In genomic region chr9:111483419-111483861, GRCh38 we compare ENCODE assay signal across 8 cellular contexts. TPM values are rescaled to one million over a fixed set of nuclear protein-coding genes. Genes with fewer than 3 reads are reported as not detected.
DNase-seq lines count a peak whose midpoint lies in the region; ATAC-seq, FAIRE-seq and TF ChIP-seq lines count a peak whose summit lies in the region.

No MANE protein-coding gene starts in this region.

- H3K27me3 ChIP-seq in BJ (ENCODE audit: control insufficient read depth, insufficient read depth, low read length): no peaks in the 10 kb centered on the region
- no peaks in the 10 kb centered on the region for H3K27me3 ChIP-seq in SJCRH30
- no peaks in the 10 kb centered on the region for H3K27me3 ChIP-seq in GM12878 (replicated peaks in 1 of 2; ENCODE audit: control insufficient read depth in 2 of 2, insufficient read depth in 2 of 2, low read length in 1 of 2)
- H3K27me3 ChIP-seq in HepG2 (ENCODE audit: control insufficient read depth in 1 of 2, insufficient read depth in 2 of 2, low read length in 2 of 2): no peaks in the 10 kb centered on the region

- TF ChIP-seq RAD21 in GM12878 (IDR thresholded peaks at IDR 0.05; ENCODE audit: insufficient read depth, low read depth, low read length): no peak
- TF ChIP-seq RAD21 in HepG2 (CRISPR knock-in tag; IDR thresholded peaks at IDR 0.05): no peak

- RAD21 ChIA-PET in GM12878 (lab: Charles Lee; ENCODE audit: unreplicated experiment): no interaction called here

- H2AFZ ChIP-seq in GM12878 (ENCODE audit: control insufficient read depth, low read depth, low read length) (no peak overlapping the region), HepG2 (ENCODE audit: low read length) (no peak overlapping the region)

- no peak for TF ChIP-seq EP300 in GM12878 (IDR thresholded peaks at IDR 0.05; ENCODE audit: borderline replicate concordance in 1 of 2, control insufficient read depth in 1 of 2, low read depth in 2 of 2, low read length in 2 of 2)
- no peak for TF ChIP-seq EP300 in HepG2 (IDR thresholded peaks at IDR 0.05; ENCODE audit: low read depth in 2 of 2, low read length in 2 of 2)
- TF ChIP-seq EP300 in HepG2 (CRISPR knock-in tag; IDR thresholded peaks at IDR 0.05; ENCODE audit: borderline replicate concordance): no peak

- WGBS in GM12878 (ENCODE audit: insufficient coverage, insufficient replicate concordance, low lambda C conversion rate, missing lambda C conversion rate): 0% methylated on average over 21 of the region's 81 CpGs
- WGBS in HepG2 (ENCODE audit: low lambda C conversion rate): no CpG with 5 or more reads among the region's 81 CpGs

- ATAC-seq in GM18870 (IDR thresholded peaks at IDR 0.05; ENCODE audit: unreplicated experiment) (peak; percentile 17), HG03066 (IDR thresholded peaks at IDR 0.05; ENCODE audit: low read depth, unreplicated experiment) (peak; percentile 30), GM12878 (no peak), HepG2 (no peak)

- H3K4me2 ChIP-seq in GM12878 (ENCODE audit: control insufficient read depth, insufficient read depth) (no peak overlapping the region; the same call in 1 of the 2 replicates), HepG2 (ENCODE audit: low read depth, low read length) (peak overlapping the region; percentile 79; the same call in 1 of the 2 replicates)

- in situ Hi-C loops in GM12878 (cut with MboI) (no loop called here), HepG2 (cut with HindIII; ENCODE audit: extremely low pct_ligation_motif_present, low pct_unique_long_range_greater_than_20kb) (no loop called here)

- H3K36me3 ChIP-seq in BJ (ENCODE audit: control insufficient read depth, insufficient read depth, low read length) (no peaks in the 10 kb centered on the region), SJCRH30 (0 out of 2 replicates have a peak, but pooled peaks cover 3% of the 10 kb centered on the region), GM12878 (ENCODE audit: control insufficient read depth in 2 of 2, insufficient read depth in 2 of 2, low read length in 1 of 2) (no peaks in the 10 kb centered on the region; a peak in 1 of 4 replicates), HepG2 (replicated peaks in 1 of 2; ENCODE audit: control insufficient read depth in 1 of 2, insufficient read depth in 2 of 2, low read length in 2 of 2) (0 out of 5 replicates have a peak, but pooled peaks cover 0 to 2% of the 10 kb centered on the region in 2 experiments)

- no peak overlapping the region; the same call in 1 of the 2 replicates for H3K27ac ChIP-seq in SJCRH30
- H3K27ac ChIP-seq in GM12878 (ENCODE audit: control insufficient read depth, insufficient read depth): peak overlapping the region; percentile 96
- H3K27ac ChIP-seq in HepG2 (ENCODE audit: extremely low read length, insufficient read depth, low read length): peak overlapping the region; percentile 94

- CTCF ChIA-PET in BJ (lab: Yijun Ruan, JAX) (interaction anchor here (0.8 kb wide), 1 partner anchor 8 kb away, joined by 3 read pairs; no protein-coding TSS in a partner anchor), GM12878 (lab: Yijun Ruan, JAX) (no interaction called here), HepG2 (lab: Yijun Ruan, JAX; ENCODE audit: low intra/inter-chr PET ratio, low total read pairs) (no interaction called here)

- TF ChIP-seq CTCF in BJ (IDR thresholded peaks at IDR 0.05; ENCODE audit: insufficient read depth, low read depth, low read length) (no peak), GM12878 (IDR thresholded peaks at IDR 0.05 in 2 of 3, conservative IDR thresholded peaks at IDR 0.05 in 1 of 3; ENCODE audit: control insufficient read depth in 2 of 3, extremely low read depth in 1 of 3, insufficient read depth in 1 of 3, low read depth in 3 of 3, low read length in 3 of 3) (no peak), HepG2 (CRISPR knock-in tag; IDR thresholded peaks at IDR 0.05) (no peak)

- 0 out of 2 replicates have a peak, but pooled peaks cover 3% of the 10 kb centered on the region for H3K4me1 ChIP-seq in SJCRH30
- no peaks in the 10 kb centered on the region; the same call in 1 of the 2 replicates for H3K4me1 ChIP-seq in GM12878 (ENCODE audit: control insufficient read depth, insufficient read depth, low read length)
- H3K4me1 ChIP-seq in HepG2 (ENCODE audit: insufficient read depth, low read length): peaks cover 20% of the 10 kb centered on the region

- POLR2A ChIA-PET in BJ (lab: Charles Lee) (interaction anchor here (0.6 kb wide), 1 partner anchor 117 kb away, joined by 3 read pairs; no protein-coding TSS in a partner anchor), GM12878 (lab: Charles Lee) (interaction anchor here (0.8 to 2.1 kb wide), 4 partner anchors 11 to 148 kb away, joined by 3 to 11 read pairs (median 4); partner anchors contain the start of gene DNAJC25), HepG2 (lab: Yijun Ruan, JAX) (interaction anchor here (0.7 to 1.7 kb wide), 4 partner anchors 9 to 147 kb away, joined by 3 to 5 read pairs (median 4); partner anchors contain the start of genes DNAJC25 and ZNF483)

- BruUV-seq in GM12878 (replicated peaks; lab: Mats Ljungman, UMichigan) (no TSS peak), HepG2 (replicated peaks; lab: Mats Ljungman, UMichigan) (no TSS peak)

- peaks cover 4% of the 10 kb centered on the region; the same call in 1 of the 2 replicates for H3K9me3 ChIP-seq in SJCRH30 (replicated peaks)
- H3K9me3 ChIP-seq in GM12878 (replicated peaks; ENCODE audit: control insufficient read depth, insufficient read depth, low read length): no peaks in the 10 kb centered on the region; the same call in 2 of the 3 replicates
- H3K9me3 ChIP-seq in HepG2 (ENCODE audit: low read length): no peaks in the 10 kb centered on the region

- DNase-seq in BJ (ENCODE audit: low read depth) (no peak), SJCRH30 (peak; percentile 64 to 70), GM12878 (ENCODE audit: low read depth, low spot score) (no peak), HepG2 (ENCODE audit: low spot score) (peak; percentile 6), NCI-H2081 treated with DMSO at 0.1 percent for 48 hours (lab: John Stamatoyannopoulos, UW) (no peak)
- DNase-seq in stimulated activated CD8-positive, alpha-beta memory T cell treated with anti-CD3 and anti-CD28 coated beads, Interleukin-12 subunit alpha, Interleukin-12 subunit beta, amount 100 ng/mL, for 24 hours (ENCODE audit: extremely low read depth): peak; percentile 20

- FAIRE-seq in GM12878 (lab: Jason Lieb, UNC): no peak
- no peak for FAIRE-seq in HepG2 (lab: Jason Lieb, UNC)

- H3K4me3 ChIP-seq in BJ (ENCODE audit: low read depth, low read length) (peak overlapping the region; percentile 75), SJCRH30 (peak overlapping the region; percentile 98), GM12878 (peak overlapping the region; percentile 57; the same call in 1 of the 2 replicates), HepG2 (replicated peaks in 1 of 3; ENCODE audit: insufficient read depth in 1 of 3, low read depth in 2 of 3, low read length in 3 of 3) (peak overlapping the region; percentile 83 to 95 (median 84); a peak in 5 of 6 replicates)

- intact Hi-C loops in GM12878 (cut with micrococcal nuclease; ENCODE audit: unreplicated experiment): loop anchor here (2.0 kb wide), 1 partner anchor 147 kb away; the partner anchor contains the start of gene DNAJC25
- intact Hi-C loops in HepG2 (cut with micrococcal nuclease; ENCODE audit: unreplicated experiment): loop anchor here (5.0 kb wide), 1 partner anchor 46 kb away; no protein-coding TSS in a partner anchor

- no peaks in the 10 kb centered on the region for H4K20me1 ChIP-seq in GM12878 (ENCODE audit: control insufficient read depth, insufficient read depth)
- peaks cover 11% of the 10 kb centered on the region; the same call in 1 of the 2 replicates for H4K20me1 ChIP-seq in HepG2 (ENCODE audit: insufficient read depth, low read length)

- SMC1A ChIA-PET in GM12878 (lab: Charles Lee; ENCODE audit: uncharacterized antibody, unreplicated experiment): no interaction called here

- peaks cover 48% of the 10 kb centered on the region for H3K79me2 ChIP-seq in GM12878 (ENCODE audit: control insufficient read depth, insufficient read depth, low read length)
- peaks cover 43% of the 10 kb centered on the region for H3K79me2 ChIP-seq in HepG2 (ENCODE audit: insufficient read depth, low read length)

- peak overlapping the region; percentile 94 for H3K9ac ChIP-seq in GM12878 (ENCODE audit: control insufficient read depth, insufficient read depth, low read length)
- H3K9ac ChIP-seq in HepG2 (ENCODE audit: insufficient read depth, low read depth, low read length): peak overlapping the region; percentile 87

- peak; percentile 26 for TF ChIP-seq POLR2A in GM12878 (IDR thresholded peaks at IDR 0.05; ENCODE audit: low read depth, low read length)
- peak in 1 of 2 experiments; percentile 14; a peak in 1 of 4 replicates for TF ChIP-seq POLR2A in HepG2 (IDR thresholded peaks at IDR 0.05; ENCODE audit: insufficient read depth in 1 of 2, low read depth in 2 of 2, low read length in 2 of 2)

RNA-seq across cellular contexts. Expression of gene ECPAS, which starts 0.7 kb away (rescaled TPM):
- polyA plus RNA-seq in BJ (2011; rRNA removed) (54.3 and 70.3 TPM in 2 replicates), GM12878 (2011; rRNA removed) (54.6 and 72.1 TPM in 2 replicates), GM12878 (2014; fragmentation: Illumina TruSeq; extraction: Trizol) (50.0 and 65.1 TPM in 2 replicates), GM12878 (2014; fragmentation: Nextera tagmentation; extraction: Ambion mirVana) (10 to 100 TPM; 11.2 to 18.7 TPM), GM12878 (2014; rRNA removed) (52.0 and 54.9 TPM in 2 replicates), GM12878 (2016; fragmentation: Nextera tagmentation; extraction: Ambion mirVana) (10 to 100 TPM; 28.4 to 30.9 TPM), HepG2 (2011; rRNA removed) (35.3 and 37.3 TPM in 2 replicates)
- 112 and 121 TPM in 2 replicates for polyA minus RNA-seq in BJ (2011; rRNA and poly(A)+ RNA removed)
- 112 and 123 TPM in 2 replicates for total RNA-seq in SJCRH30 (2014; rRNA removed; shearing (Covaris generic))
- total RNA-seq in GM12878 (2013; cell fraction: nucleolus; rRNA removed): 243 and 246 TPM in 2 replicates
- total RNA-seq in GM12878 (2014; rRNA removed) (50.2 and 54.5 TPM in 2 replicates), GM12878 (2014; rRNA removed; fragmentation: Illumina TruSeq; extraction: Trizol) (66.1 and 70.9 TPM in 2 replicates), GM12878 (2021) (64.5 and 69.8 TPM in 2 replicates), HepG2 (2016; rRNA removed; fragmentation: Illumina TruSeq; extraction: Trizol) (58.0 and 81.7 TPM in 2 replicates)
- polyA plus RNA-seq in GM12878 (2011; ENCODE audit: low read depth): 30.9 TPM
- 28.3 and 29.1 TPM in 2 replicates for polyA plus RNA-seq in GM12878 (2011; cell fraction: cytosol; rRNA removed)
- 72.9 and 104 TPM in 2 replicates for polyA plus RNA-seq in GM12878 (2011; cell fraction: nucleus; rRNA removed)
- 41.6 and 45.2 TPM in 2 replicates for polyA plus RNA-seq in GM12878 (2012)
- 138 and 166 TPM in 2 replicates for polyA minus RNA-seq in GM12878 (2011; rRNA and poly(A)+ RNA removed)
- polyA minus RNA-seq in GM12878 (2011; cell fraction: cytosol; rRNA and poly(A)+ RNA removed): 54.9 and 66.5 TPM in 2 replicates
- 65.2 and 78.5 TPM in 2 replicates for polyA minus RNA-seq in GM12878 (2011; cell fraction: nucleus; rRNA and poly(A)+ RNA removed)
- 16.5 and 19.4 TPM in 2 replicates for total RNA-seq in HepG2 (2016; cell fraction: cytosol; rRNA removed; fragmentation: Illumina TruSeq; extraction: Trizol; ENCODE audit: low read depth)
- total RNA-seq in HepG2 (2016; cell fraction: insoluble cytoplasmic fraction; rRNA removed; fragmentation: Illumina TruSeq; extraction: Trizol): 61.7 and 85.2 TPM in 2 replicates
- total RNA-seq in HepG2 (2016; cell fraction: membrane; rRNA removed; fragmentation: Illumina TruSeq; extraction: Trizol): 25.2 and 25.7 TPM in 2 replicates
- 62.2 and 69.4 TPM in 2 replicates for total RNA-seq in HepG2 (2016; cell fraction: nucleus; rRNA removed; fragmentation: Illumina TruSeq; extraction: Trizol)
- 14.0 and 19.7 TPM in 2 replicates for polyA plus RNA-seq in HepG2 (2011; cell fraction: cytosol; rRNA removed)
- polyA plus RNA-seq in HepG2 (2011; cell fraction: nucleus; rRNA removed): 50.5 and 56.3 TPM in 2 replicates
- polyA plus RNA-seq in HepG2 (2012): 43.2 and 54.3 TPM in 2 replicates
- polyA plus RNA-seq in HepG2 (2016; cell fraction: cytosol; fragmentation: Illumina TruSeq; extraction: Trizol; ENCODE audit: low read depth): 2.2 and 2.5 TPM in 2 replicates
- 45.7 and 50.1 TPM in 2 replicates for polyA plus RNA-seq in HepG2 (2016; cell fraction: insoluble cytoplasmic fraction; fragmentation: Illumina TruSeq; extraction: Trizol; ENCODE audit: low read depth)
- 6.0 and 8.2 TPM in 2 replicates for polyA plus RNA-seq in HepG2 (2016; cell fraction: membrane; fragmentation: Illumina TruSeq; extraction: Trizol; ENCODE audit: low read depth)
- 45.4 and 52.1 TPM in 2 replicates for polyA plus RNA-seq in HepG2 (2016; cell fraction: nucleus; fragmentation: Illumina TruSeq; extraction: Trizol; ENCODE audit: insufficient read depth, low read depth)
- 61.8 and 69.9 TPM in 2 replicates for polyA minus RNA-seq in HepG2 (2011; rRNA and poly(A)+ RNA removed; ENCODE audit: low replicate concordance)
- polyA minus RNA-seq in HepG2 (2011; cell fraction: cytosol; rRNA and poly(A)+ RNA removed): 69.1 and 80.5 TPM in 2 replicates
- polyA minus RNA-seq in HepG2 (2011; cell fraction: nucleus; rRNA and poly(A)+ RNA removed): 141 and 183 TPM in 2 replicates

RNA-seq across cellular contexts. Expression of gene ZNF483, which starts 41.5 kb away (rescaled TPM):
- polyA plus RNA-seq in BJ (2011; rRNA removed) (0.69 and 0.70 TPM in 2 replicates), GM12878 (2011; rRNA removed) (not detected in 2 replicates), GM12878 (2014; fragmentation: Illumina TruSeq; extraction: Trizol) (0.04 and 0.06 TPM in 2 replicates), GM12878 (2014; fragmentation: Nextera tagmentation; extraction: Ambion mirVana) (under 1 TPM; 0.26 to 0.39 TPM), GM12878 (2014; rRNA removed) (0.09 and 0.15 TPM in 2 replicates), GM12878 (2016; fragmentation: Nextera tagmentation; extraction: Ambion mirVana) (under 1 TPM; 0.03 to 0.20 TPM), HepG2 (2011; rRNA removed) (1.4 and 2.0 TPM in 2 replicates)
- 1.1 and 1.6 TPM in 2 replicates for polyA minus RNA-seq in BJ (2011; rRNA and poly(A)+ RNA removed)
- total RNA-seq in SJCRH30 (2014; rRNA removed; shearing (Covaris generic)): 16.9 and 19.1 TPM in 2 replicates
- not detected in 2 replicates for total RNA-seq in GM12878 (2013; cell fraction: nucleolus; rRNA removed)
- total RNA-seq in GM12878 (2014; rRNA removed) (0.40 and 1.0 TPM in 2 replicates), GM12878 (2014; rRNA removed; fragmentation: Illumina TruSeq; extraction: Trizol) (0.76 and 1.1 TPM in 2 replicates), GM12878 (2021) (0.40 and 0.72 TPM in 2 replicates), HepG2 (2016; rRNA removed; fragmentation: Illumina TruSeq; extraction: Trizol) (9.5 and 15.7 TPM in 2 replicates)
- 0.56 TPM for polyA plus RNA-seq in GM12878 (2011; ENCODE audit: low read depth)
- not detected in 2 replicates for polyA plus RNA-seq in GM12878 (2011; cell fraction: cytosol; rRNA removed)
- polyA plus RNA-seq in GM12878 (2011; cell fraction: nucleus; rRNA removed): not detected in 2 replicates
- 0.18 and 0.37 TPM in 2 replicates for polyA plus RNA-seq in GM12878 (2012)
- polyA minus RNA-seq in GM12878 (2011; rRNA and poly(A)+ RNA removed): not detected in 2 replicates
- polyA minus RNA-seq in GM12878 (2011; cell fraction: cytosol; rRNA and poly(A)+ RNA removed): not detected in 2 replicates
- polyA minus RNA-seq in GM12878 (2011; cell fraction: nucleus; rRNA and poly(A)+ RNA removed): not detected in 2 replicates
- 10.6 and 15.0 TPM in 2 replicates for total RNA-seq in HepG2 (2016; cell fraction: cytosol; rRNA removed; fragmentation: Illumina TruSeq; extraction: Trizol; ENCODE audit: low read depth)
- 7.7 and 14.2 TPM in 2 replicates for total RNA-seq in HepG2 (2016; cell fraction: insoluble cytoplasmic fraction; rRNA removed; fragmentation: Illumina TruSeq; extraction: Trizol)
- total RNA-seq in HepG2 (2016; cell fraction: membrane; rRNA removed; fragmentation: Illumina TruSeq; extraction: Trizol): 6.0 and 8.2 TPM in 2 replicates
- 9.4 and 10.0 TPM in 2 replicates for total RNA-seq in HepG2 (2016; cell fraction: nucleus; rRNA removed; fragmentation: Illumina TruSeq; extraction: Trizol)
- 0.50 and 0.87 TPM in 2 replicates for polyA plus RNA-seq in HepG2 (2011; cell fraction: cytosol; rRNA removed)
- 0.93 and 1.8 TPM in 2 replicates for polyA plus RNA-seq in HepG2 (2011; cell fraction: nucleus; rRNA removed)
- 1.2 and 1.3 TPM in 2 replicates for polyA plus RNA-seq in HepG2 (2012)
- polyA plus RNA-seq in HepG2 (2016; cell fraction: cytosol; fragmentation: Illumina TruSeq; extraction: Trizol; ENCODE audit: low read depth): 0.29 and 0.40 TPM in 2 replicates
- 0.85 and 1.6 TPM in 2 replicates for polyA plus RNA-seq in HepG2 (2016; cell fraction: insoluble cytoplasmic fraction; fragmentation: Illumina TruSeq; extraction: Trizol; ENCODE audit: low read depth)
- 0.57 and 0.60 TPM in 2 replicates for polyA plus RNA-seq in HepG2 (2016; cell fraction: membrane; fragmentation: Illumina TruSeq; extraction: Trizol; ENCODE audit: low read depth)
- 1.8 and 2.5 TPM in 2 replicates for polyA plus RNA-seq in HepG2 (2016; cell fraction: nucleus; fragmentation: Illumina TruSeq; extraction: Trizol; ENCODE audit: insufficient read depth, low read depth)
- polyA minus RNA-seq in HepG2 (2011; rRNA and poly(A)+ RNA removed; ENCODE audit: low replicate concordance): 6.2 TPM in 1 of 2 replicates, not detected in the other
- 3.0 and 3.3 TPM in 2 replicates for polyA minus RNA-seq in HepG2 (2011; cell fraction: cytosol; rRNA and poly(A)+ RNA removed)
- polyA minus RNA-seq in HepG2 (2011; cell fraction: nucleus; rRNA and poly(A)+ RNA removed): 13.4 and 23.1 TPM in 2 replicates

Comparison
In these comparisons a context has a peak if more than half of its experiments do, and no peak if none do; other contexts are left out.
1. DNase-seq: peak in SJCRH30 (2 of 2), HepG2 (single experiment) and stimulated activated CD8-positive, alpha-beta memory T cell treated with anti-CD3 and anti-CD28 coated beads, Interleukin-12 subunit alpha, Interleukin-12 subunit beta, amount 100 ng/mL, for 24 hours (single experiment); none in BJ (single experiment), GM12878 (single experiment) and NCI-H2081 treated with DMSO at 0.1 percent for 48 hours (single experiment).
2. ATAC-seq: peak in GM18870 (single experiment) and HG03066 (single experiment); none in GM12878 (single experiment) and HepG2 (single experiment).
3. Peak in every context shown above with its lines, with median percentiles within 50 percentile points of each other: H3K4me3 ChIP-seq.